Comparison of ENCODE assay signal across 16 cellular contexts in genomic region chr6:143128346-143129015, GRCh38.
DNase-seq lines count a peak whose midpoint lies in the region; ATAC-seq and TF ChIP-seq lines count a peak whose summit lies in the region.
"Had no signal": no experiment of that assay in that cellular context is flagged by ENCODE, and none has a peak within 500 bp of the region (broad histone marks: within the 10 kb centered on the region; RNA-seq: fewer than 3 reads in every experiment).

No MANE protein-coding gene starts in this region.

- POLR2A ChIA-PET in WTC11 (lab: Charles Lee), result no interaction called here

- H3K9me3 ChIP-seq in testis, result no peaks in the 10 kb centered on the region

- no peak overlapping the region for H3K27ac ChIP-seq in testis
- H3K27ac ChIP-seq: KMS-11, SK-N-MC had no signal

- no peaks in the 10 kb centered on the region; the same call in 1 of the 2 replicates for H3K27me3 Mint-ChIP-seq in WTC11 (ENCODE audit: low read depth)
- H3K27me3 Mint-ChIP-seq: CD4-positive, alpha-beta memory T cell had no signal

- H3K4me1 Mint-ChIP-seq in WTC11, result no peaks in the 10 kb centered on the region

- H3K36me3 ChIP-seq in testis (ENCODE audit: low read depth, missing control alignments), result no peaks in the 10 kb centered on the region

- ATAC-seq in WTC11, result no peak
- ATAC-seq: Panc1 had no signal

- DNase-seq in M059J (ENCODE audit: low read depth) (peak; percentile 29), NCI-H524 treated with DMSO at 0.1 percent for 48 hours (lab: John Stamatoyannopoulos, UW) (peak; percentile 94), dedifferentiated amniotic fluid mesenchymal stem cell (ENCODE audit: extremely low spot score) (peak; percentile 67), NCI-H187 (lab: John Stamatoyannopoulos, UW) (no peak), testis (no peak), WTC11 (ENCODE audit: low spot score) (no peak), HUDEP-2 (lab: John Stamatoyannopoulos, UW; ENCODE audit: unreplicated experiment in 76 of 76) (no peak)
- DNase-seq: CD4-positive, alpha-beta memory T cell; NCI-H1048; NCI-H1436 treated with DMSO at 0.1 percent for 48 hours; NCI-H2081; NCI-H345; NCI-H774 had no signal

- H3K27ac Mint-ChIP-seq in WTC11, result no peak overlapping the region
- H3K27ac Mint-ChIP-seq: CD4-positive, alpha-beta memory T cell had no signal

- CTCF ChIA-PET in WTC11 (lab: Charles Lee), result no interaction called here

- H3K9me3 Mint-ChIP-seq in WTC11, result peaks cover 12% of the 10 kb centered on the region

- no peak for TF ChIP-seq CTCF in testis (IDR thresholded peaks at IDR 0.05)
- TF ChIP-seq CTCF in WTC11 (IDR thresholded peaks at IDR 0.05), result no peak

- no peak overlapping the region for H3K4me3 Mint-ChIP-seq in WTC11
- H3K4me3 Mint-ChIP-seq: CD4-positive, alpha-beta memory T cell had no signal

- 91 to 94% methylated on average over 2 of the region's 2 CpGs for WGBS in testis, 2 donors

- intact Hi-C loops in testis (cut with DNase I; ENCODE audit: low total_unique reads), result no loop called here

- no peaks in the 10 kb centered on the region for H3K27me3 ChIP-seq in testis

- peaks cover 30% of the 10 kb centered on the region for H3K36me3 Mint-ChIP-seq in WTC11

- no peaks in the 10 kb centered on the region for H3K4me1 ChIP-seq in testis

- no peak overlapping the region for H3K4me3 ChIP-seq in testis
- H3K4me3 ChIP-seq: SK-N-MC had no signal

- no peak for TF ChIP-seq POLR2A in testis (IDR thresholded peaks at IDR 0.05)

TF ChIP-seq in WTC11, 78 proteins besides CTCF, POLR2A, EP300 and RAD21:
- no peak for TF ChIP-seq ATF6 (CRISPR knock-in tag; IDR thresholded peaks at IDR 0.05)
- TF ChIP-seq NFE2L1 (CRISPR knock-in tag; IDR thresholded peaks at IDR 0.05), result no peak
- no peak for TF ChIP-seq TEAD4 (CRISPR knock-in tag; IDR thresholded peaks at IDR 0.05)
- TF ChIP-seq ZNF532 (CRISPR knock-in tag; IDR thresholded peaks at IDR 0.05; ENCODE audit: borderline replicate concordance), result no peak
- no peak for TF ChIP-seq FOXJ3 (CRISPR knock-in tag; IDR thresholded peaks at IDR 0.05; ENCODE audit: borderline replicate concordance)
- TF ChIP-seq PREB (CRISPR knock-in tag; IDR thresholded peaks at IDR 0.05; ENCODE audit: borderline replicate concordance), result no peak
- no peak for TF ChIP-seq RELA (CRISPR knock-in tag; IDR thresholded peaks at IDR 0.05; ENCODE audit: borderline replicate concordance)
- TF ChIP-seq STAT6 (CRISPR knock-in tag; conservative IDR thresholded peaks at IDR 0.05; ENCODE audit: low read depth), result no peak
- TF ChIP-seq JUN (CRISPR knock-in tag; IDR thresholded peaks at IDR 0.05), result no peak
- TF ChIP-seq FOXK1 (CRISPR knock-in tag; IDR thresholded peaks at IDR 0.05), result no peak
- no peak for TF ChIP-seq ETV6 (CRISPR knock-in tag; IDR thresholded peaks at IDR 0.05)
- no peak for TF ChIP-seq ZNF281 (CRISPR knock-in tag; IDR thresholded peaks at IDR 0.05)
- no peak for TF ChIP-seq ELF4 (CRISPR knock-in tag; IDR thresholded peaks at IDR 0.05; ENCODE audit: low read depth)
- no peak for TF ChIP-seq OVOL2 (CRISPR knock-in tag; IDR thresholded peaks at IDR 0.05; ENCODE audit: borderline replicate concordance)
- TF ChIP-seq GRHL2 (CRISPR knock-in tag; IDR thresholded peaks at IDR 0.05; ENCODE audit: insufficient replicate concordance, severe bottlenecking), result no peak

Comparison
In these comparisons a context has a peak if more than half of its experiments do, and no peak if none do; other contexts are left out.
1. DNase-seq: peak in M059J (single experiment), NCI-H524 treated with DMSO at 0.1 percent for 48 hours (single experiment) and dedifferentiated amniotic fluid mesenchymal stem cell (single experiment); none in NCI-H187 (0 of 2), testis (single experiment), WTC11 (single experiment) and HUDEP-2 (0 of 76).